In the genomic region with DNA sequence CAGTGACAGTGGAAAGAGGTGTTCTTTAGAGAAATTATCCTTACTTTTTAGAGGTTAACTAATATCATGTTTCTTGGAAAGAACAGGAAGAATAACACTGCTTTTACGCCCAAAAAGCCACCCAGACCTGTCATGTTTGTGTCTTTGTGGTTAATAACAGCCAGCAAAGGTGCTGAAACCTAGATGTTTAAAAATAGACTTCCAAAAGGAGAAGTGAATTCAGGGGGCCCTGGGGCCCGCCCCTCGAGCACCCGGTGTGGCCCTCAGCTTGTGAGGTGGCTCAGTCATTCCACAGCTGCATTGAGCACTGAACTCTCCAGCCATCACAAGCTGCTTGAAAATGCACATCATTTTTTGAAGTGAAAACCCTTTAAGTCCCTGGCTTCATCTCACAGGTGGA, we compare ENCODE assay signal across 9 cellular contexts. TPM values are rescaled to one million over a fixed set of nuclear protein-coding genes. Genes with fewer than 3 reads are reported as not detected.
A peak's percentile ranks its signal among the peaks of the same experiment; 100 is the strongest.
DNase-seq lines count a peak whose midpoint lies in the region; ATAC-seq, FAIRE-seq and TF ChIP-seq lines count a peak whose summit lies in the region.
"Had no signal": no experiment of that assay in that cellular context is flagged by ENCODE, and none has a peak within 500 bp of the region (broad histone marks: within the 10 kb centered on the region; RNA-seq: fewer than 3 reads in every experiment).

No MANE protein-coding gene starts in this region.

- CTCF ChIA-PET in activated CD8-positive, alpha-beta T cell treated with anti-CD3 and anti-CD28 coated beads for 36 hours (lab: Charles Lee), result interaction anchor here (1.2 to 1.3 kb wide), 2 partner anchors 307 to 377 kb away, joined by 3 read pairs; no protein-coding TSS in a partner anchor

- peaks cover 21% of the 10 kb centered on the region for H3K4me1 Mint-ChIP-seq in activated CD8-positive, alpha-beta T cell treated with anti-CD3 and anti-CD28 coated beads for 36 hours (ENCODE audit: low read depth)
- H3K4me1 Mint-ChIP-seq in chondrocyte (ENCODE audit: low read depth), result no peaks in the 10 kb centered on the region

- H3K27me3 Mint-ChIP-seq in activated CD8-positive, alpha-beta T cell treated with anti-CD3 and anti-CD28 coated beads for 36 hours, result no peaks in the 10 kb centered on the region
- no peaks in the 10 kb centered on the region for H3K27me3 Mint-ChIP-seq in chondrocyte (ENCODE audit: low read depth)

- H3K9me3 Mint-ChIP-seq in activated CD8-positive, alpha-beta T cell treated with anti-CD3 and anti-CD28 coated beads for 36 hours, result no peaks in the 10 kb centered on the region
- no peaks in the 10 kb centered on the region for H3K9me3 Mint-ChIP-seq in chondrocyte (ENCODE audit: low read depth)

- no peak overlapping the region for H3K27ac ChIP-seq in heart left ventricle

- no peak for TF ChIP-seq CTCF in GM12865 (IDR thresholded peaks at IDR 0.05; ENCODE audit: insufficient read depth, low read depth, low read length, missing control alignments)
- TF ChIP-seq CTCF in activated CD8-positive, alpha-beta T cell treated with anti-CD3 and anti-CD28 coated beads for 36 hours (IDR thresholded peaks at IDR 0.05), result no peak
- no peak for TF ChIP-seq CTCF in heart left ventricle (IDR thresholded peaks at IDR 0.05)
- no peak for TF ChIP-seq CTCF in chondrocyte (IDR thresholded peaks at IDR 0.05)

- H3K4me3 ChIP-seq in GM12865 (ENCODE audit: low read depth, low read length) (peak overlapping the region; percentile 30), heart left ventricle (no peak overlapping the region)

- intact Hi-C loops in activated CD8-positive, alpha-beta T cell treated with anti-CD3 and anti-CD28 coated beads for 36 hours (cut with micrococcal nuclease), result no loop called here
- intact Hi-C loops in heart left ventricle (cut with DNase I), result no loop called here

- ATAC-seq in GM19372 (IDR thresholded peaks at IDR 0.05; ENCODE audit: low read depth, unreplicated experiment) (peak; percentile 70), HG03103 (IDR thresholded peaks at IDR 0.05; ENCODE audit: low read depth, unreplicated experiment) (peak; percentile 71), heart left ventricle (no peak)
- ATAC-seq in activated CD8-positive, alpha-beta T cell treated with anti-CD3 and anti-CD28 coated beads for 36 hours, result no peak

- no peaks in the 10 kb centered on the region for H3K9me3 ChIP-seq in heart left ventricle

- peaks cover 33% of the 10 kb centered on the region for H3K36me3 Mint-ChIP-seq in activated CD8-positive, alpha-beta T cell treated with anti-CD3 and anti-CD28 coated beads for 36 hours (ENCODE audit: low read depth)
- peaks cover 20% of the 10 kb centered on the region for H3K36me3 Mint-ChIP-seq in chondrocyte (ENCODE audit: low read depth)

- no peak for TF ChIP-seq POLR2A in heart left ventricle (IDR thresholded peaks at IDR 0.05)

- DNase-seq in GM12865 (ENCODE audit: low read depth) (peak; percentile 94), NCI-H524 treated with DMSO at 0.1 percent for 48 hours (lab: John Stamatoyannopoulos, UW) (no peak), heart left ventricle (no peak), urothelium cell line (ENCODE audit: low spot score) (no peak), chondrocyte (ENCODE audit: low spot score) (no peak)
- DNase-seq in activated CD8-positive, alpha-beta T cell treated with anti-CD3 and anti-CD28 coated beads for 36 hours, result no peak

- POLR2A ChIA-PET in activated CD8-positive, alpha-beta T cell treated with anti-CD3 and anti-CD28 coated beads for 36 hours (lab: Charles Lee), result no interaction called here

- peaks cover 0 to 81% (median 24%) of the 10 kb centered on the region in 9 donors for H3K36me3 ChIP-seq in heart left ventricle

- H3K4me3 Mint-ChIP-seq in activated CD8-positive, alpha-beta T cell treated with anti-CD3 and anti-CD28 coated beads for 36 hours, result no peak overlapping the region
- no peak overlapping the region for H3K4me3 Mint-ChIP-seq in chondrocyte (ENCODE audit: unreplicated experiment)

- 56 to 77% (median 74%) methylated on average over 4 of the region's 4 CpGs for WGBS in heart left ventricle, 4 donors

- H3K27me3 ChIP-seq in heart left ventricle, result no peaks in the 10 kb centered on the region

- no peak for FAIRE-seq in urothelium cell line (lab: Jason Lieb, UNC)
- FAIRE-seq: bronchial epithelial cell had no signal

- peak overlapping the region; percentile 82 for H3K27ac Mint-ChIP-seq in activated CD8-positive, alpha-beta T cell treated with anti-CD3 and anti-CD28 coated beads for 36 hours
- no peak overlapping the region for H3K27ac Mint-ChIP-seq in chondrocyte (ENCODE audit: unreplicated experiment)

- peaks cover 0 to 16% (median 0%) of the 10 kb centered on the region in 12 donors for H3K4me1 ChIP-seq in heart left ventricle

RNA-seq across cellular contexts. Expression of a gene that starts 20.8 kb away (rescaled TPM):
- 1 to 10 TPM; 1.0 to 1.4 TPM for total RNA-seq in activated CD8-positive, alpha-beta T cell treated with anti-CD3 and anti-CD28 coated beads for 36 hours
- under 1 TPM in 1 of 9 donors, not detected in 8; 0.36 TPM for total RNA-seq in heart left ventricle
- polyA plus RNA-seq in heart left ventricle, result under 1 TPM; 0.11 to 0.21 TPM
- total RNA-seq in chondrocyte, result 0.30 to 0.38 TPM in 2 of 3 replicates, not detected in the other

Comparison
In these comparisons a context has a peak if more than half of its experiments do, and no peak if none do; other contexts are left out.
1. ATAC-seq: peak in GM19372 (single experiment) and HG03103 (single experiment); none in activated CD8-positive, alpha-beta T cell treated with anti-CD3 and anti-CD28 coated beads for 36 hours (single experiment) and heart left ventricle (0 of 4).